In the genomic region with DNA sequence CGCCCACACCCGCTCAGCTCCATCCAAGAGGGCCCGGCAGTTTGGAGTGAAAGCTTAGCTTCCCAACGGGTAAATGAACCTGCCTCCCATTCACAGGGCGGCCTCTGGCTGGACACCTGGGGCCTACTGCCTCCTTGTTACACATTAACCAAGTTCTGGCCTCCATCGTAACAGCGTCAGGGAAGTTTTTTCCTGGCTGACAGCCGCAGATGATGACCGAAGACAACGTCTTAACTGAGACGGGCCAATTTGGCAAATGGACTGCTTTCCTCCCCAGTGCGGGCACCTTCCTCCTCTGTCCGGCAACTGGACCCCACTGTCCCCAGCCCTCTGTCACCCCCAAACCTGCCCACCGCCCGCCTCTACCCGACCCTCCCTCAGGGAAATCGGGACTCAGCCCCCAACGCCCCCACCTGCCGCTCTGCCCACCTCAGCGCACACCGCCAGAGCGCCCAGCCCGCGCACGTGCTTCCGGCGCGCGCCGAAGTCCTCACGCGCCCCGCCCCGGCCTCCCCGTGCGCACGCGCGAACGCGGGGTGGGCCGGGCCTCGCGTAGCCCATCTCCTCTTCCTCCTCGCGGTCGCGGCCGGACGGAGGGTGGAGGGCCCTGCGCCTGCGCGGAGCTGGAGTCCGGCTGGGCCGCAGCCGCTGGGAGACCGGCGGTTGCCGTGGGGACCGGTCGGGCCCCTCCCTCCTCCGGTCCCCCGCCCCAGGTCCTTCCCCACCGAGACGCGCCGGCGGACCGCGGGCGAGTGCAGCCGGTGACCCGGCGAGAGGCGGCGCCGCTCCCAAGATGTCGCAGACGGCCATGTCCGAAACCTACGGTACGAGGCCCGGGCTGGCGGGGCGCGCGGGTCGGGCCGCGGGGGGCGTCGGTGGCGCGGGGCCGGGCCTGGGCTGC, we compare ENCODE assay signal across 8 cellular contexts. TPM values are rescaled to one million over a fixed set of nuclear protein-coding genes. Genes with fewer than 3 reads are reported as not detected.
DNase-seq lines count a peak whose midpoint lies in the region; ATAC-seq and TF ChIP-seq lines count a peak whose summit lies in the region.

RAB4A (plus strand) TSS at position 565 of the 901 bp plus-strand sequence; CDS start at position 794, 229 bp downstream.

- peak; percentile 95 for DNase-seq in DMS 273 (lab: John Stamatoyannopoulos, UW; ENCODE audit: unreplicated experiment)
- peak; percentile 96 for DNase-seq in HuH-7 (ENCODE audit: low spot score)
- DNase-seq in RWPE1 (ENCODE audit: low spot score), result peak; percentile 82
- DNase-seq in activated effector memory CD4-positive, alpha-beta T cell treated with anti-CD3 and anti-CD28 coated beads, Interleukin-2, amount 50 U/mL, for 16 hours, result peak; percentile 91
- peak; percentile 80 for DNase-seq in fibroblast of the aortic adventitia (ENCODE audit: low read depth)
- DNase-seq in nephron progenitor cell, result peak; percentile 87

- ATAC-seq in GM21447 (IDR thresholded peaks at IDR 0.05; ENCODE audit: unreplicated experiment), result peak; percentile 75

- peak within 1 kb of the TSS; percentile 95 for H3K27ac ChIP-seq in RWPE1

- peaks cover 26% of the 10 kb centered on the region for H3K4me1 Mint-ChIP-seq in nephron progenitor cell
- peaks cover 37% of the 10 kb centered on the region for H3K4me1 Mint-ChIP-seq in stimulated activated naive CD8-positive, alpha-beta T cell treated with anti-CD3 and anti-CD28 coated beads, Interleukin-15, Interleukin-2, amounts not matched to agents 100 ng/mL and 50 ng/mL, for 24 hours (ENCODE audit: low read depth)

- POLR2A ChIA-PET in RWPE1 (lab: Yijun Ruan, JAX; ENCODE audit: low non-redundant PET), result interaction anchor here (0.6 kb wide), 1 partner anchor 32 kb away, joined by 4 read pairs; no protein-coding TSS in a partner anchor

- CTCF ChIA-PET in RWPE1 (lab: Yijun Ruan, JAX), result interaction anchor here (0.7 kb wide), 1 partner anchor 27 kb away, joined by 3 read pairs; no protein-coding TSS in a partner anchor

- H3K27ac Mint-ChIP-seq in nephron progenitor cell, result peak within 1 kb of the TSS; percentile 78
- peak within 1 kb of the TSS; percentile 89 for H3K27ac Mint-ChIP-seq in stimulated activated naive CD8-positive, alpha-beta T cell treated with anti-CD3 and anti-CD28 coated beads, Interleukin-15, Interleukin-2, amounts not matched to agents 100 ng/mL and 50 ng/mL, for 24 hours

- peaks cover 23% of the 10 kb centered on the region for H3K36me3 Mint-ChIP-seq in nephron progenitor cell (ENCODE audit: low read depth)
- H3K36me3 Mint-ChIP-seq in stimulated activated naive CD8-positive, alpha-beta T cell treated with anti-CD3 and anti-CD28 coated beads, Interleukin-15, Interleukin-2, amounts not matched to agents 100 ng/mL and 50 ng/mL, for 24 hours (ENCODE audit: low read depth), result no peaks in the 10 kb centered on the region

- TF ChIP-seq CTCF in RWPE1 (conservative IDR thresholded peaks at IDR 0.05; ENCODE audit: low read depth) (no peak), fibroblast of the aortic adventitia (IDR thresholded peaks at IDR 0.05; ENCODE audit: insufficient read depth, low read length) (no peak), nephron progenitor cell (IDR thresholded peaks at IDR 0.05) (no peak)

- peak within 1 kb of the TSS; percentile 87 for H3K4me3 ChIP-seq in fibroblast of the aortic adventitia (ENCODE audit: low read depth, low read length)

- H3K4me3 Mint-ChIP-seq in nephron progenitor cell, result peak within 1 kb of the TSS; percentile 97
- peak within 1 kb of the TSS; percentile 95 for H3K4me3 Mint-ChIP-seq in stimulated activated naive CD8-positive, alpha-beta T cell treated with anti-CD3 and anti-CD28 coated beads, Interleukin-15, Interleukin-2, amounts not matched to agents 100 ng/mL and 50 ng/mL, for 24 hours

- H3K9me3 Mint-ChIP-seq in nephron progenitor cell, result peaks cover 37% of the 10 kb centered on the region
- H3K9me3 Mint-ChIP-seq in stimulated activated naive CD8-positive, alpha-beta T cell treated with anti-CD3 and anti-CD28 coated beads, Interleukin-15, Interleukin-2, amounts not matched to agents 100 ng/mL and 50 ng/mL, for 24 hours, result peaks cover 4% of the 10 kb centered on the region

- H3K27me3 Mint-ChIP-seq in nephron progenitor cell (ENCODE audit: low read depth, poor library complexity), result peaks cover 14% of the 10 kb centered on the region
- no peaks in the 10 kb centered on the region for H3K27me3 Mint-ChIP-seq in stimulated activated naive CD8-positive, alpha-beta T cell treated with anti-CD3 and anti-CD28 coated beads, Interleukin-15, Interleukin-2, amounts not matched to agents 100 ng/mL and 50 ng/mL, for 24 hours

RNA-seq across cellular contexts. Expression of gene RAB4A, which starts in this region (rescaled TPM):
- total RNA-seq in fibroblast of the aortic adventitia (ENCODE audit: low replicate concordance), result 30.8 and 33.2 TPM in 2 replicates

Comparison
In these comparisons a context has a peak if more than half of its experiments do, and no peak if none do; other contexts are left out.
1. Peak in every context shown above with its lines: DNase-seq, ATAC-seq, H3K4me3 ChIP-seq and H3K27ac ChIP-seq.